ENCODE assay signal across 10 cellular contexts in genomic region chrX:42128020-42128419, GRCh38.
A peak's percentile ranks its signal among the peaks of the same experiment; 100 is the strongest.
DNase-seq lines count a peak whose midpoint lies in the region; ATAC-seq and TF ChIP-seq lines count a peak whose summit lies in the region.
"Had no signal": no experiment of that assay in that cellular context is flagged by ENCODE, and none has a peak within 500 bp of the region (broad histone marks: within the 10 kb centered on the region; RNA-seq: fewer than 3 reads in every experiment).

No MANE protein-coding gene starts in this region.

- no peaks in the 10 kb centered on the region for H4K20me1 ChIP-seq in MM.1S (ENCODE audit: insufficient read depth, low read length)

- H3K4me1 ChIP-seq in MM.1S (ENCODE audit: low read length), result peaks cover 11% of the 10 kb centered on the region; the same call in 1 of the 2 replicates

- peaks cover 57% of the 10 kb centered on the region for H3K4me1 Mint-ChIP-seq in stimulated activated naive CD8-positive, alpha-beta T cell treated with anti-CD3 and anti-CD28 coated beads, Interleukin-15, amount 100 ng/mL, for 72 hours

- no peaks in the 10 kb centered on the region for H3K9me3 ChIP-seq in MM.1S (replicated peaks; ENCODE audit: insufficient read depth, low read length)

- no peaks in the 10 kb centered on the region for H3K9me2 ChIP-seq in MM.1S (replicated peaks; ENCODE audit: insufficient read depth, low read length)

- TF ChIP-seq CTCF in MM.1S (IDR thresholded peaks at IDR 0.05; ENCODE audit: low read length), result no peak

- DNase-seq in activated naive CD4-positive, alpha-beta T cell treated with anti-CD3 and anti-CD28 coated beads, Interleukin-2, amount 50 U/mL, for 72 hours (ENCODE audit: low spot score in 2 of 2), result no peak
- no peak for DNase-seq in activated naive CD4-positive, alpha-beta T cell (lab: John Stamatoyannopoulos, UW)
- DNase-seq in MM.1S (peak; percentile 48), NCI-H1092 treated with DMSO at 0.1 percent for 48 hours (lab: John Stamatoyannopoulos, UW) (no peak), HuH-7.5 (ENCODE audit: low spot score) (no peak)
- peak; percentile 2 to 16 for DNase-seq in stimulated activated naive CD8-positive, alpha-beta T cell treated with anti-CD3 and anti-CD28 coated beads, Interleukin-15, amount 100 ng/mL, for 72 hours
- DNase-seq: NCI-H1105 treated with DMSO at 0.1 percent for 48 hours had no signal

- no peak overlapping the region for H3K9ac ChIP-seq in MM.1S (ENCODE audit: low read length)

- peak; percentile 66 to 88 for ATAC-seq in activated naive CD4-positive, alpha-beta T cell treated with anti-CD3 and anti-CD28 coated beads, Interleukin-2, amount 50 U/mL, for 72 hours
- ATAC-seq in HG02798 (IDR thresholded peaks at IDR 0.05; ENCODE audit: poor library complexity, unreplicated experiment) (peak; percentile 58), GM18873 (IDR thresholded peaks at IDR 0.05; ENCODE audit: low FRiP score, unreplicated experiment) (no peak)
- peak; percentile 88 for ATAC-seq in stimulated activated naive CD8-positive, alpha-beta T cell treated with anti-CD3 and anti-CD28 coated beads, Interleukin-15, amount 100 ng/mL, for 72 hours
- ATAC-seq: esophagus mucosa had no signal

- H3K27ac Mint-ChIP-seq in activated naive CD4-positive, alpha-beta T cell treated with anti-CD3 and anti-CD28 coated beads, Interleukin-2, amount 50 U/mL, for 72 hours, result peak overlapping the region in 1 of 2 donors; percentile 44
- H3K27ac Mint-ChIP-seq in stimulated activated naive CD8-positive, alpha-beta T cell treated with anti-CD3 and anti-CD28 coated beads, Interleukin-15, amount 100 ng/mL, for 72 hours, result peak overlapping the region; percentile 89 to 90

- no peaks in the 10 kb centered on the region for H3K27me3 ChIP-seq in MM.1S (replicated peaks; ENCODE audit: insufficient read depth, low read length)

- no peak overlapping the region for H2AFZ ChIP-seq in MM.1S (ENCODE audit: low read length)

- no peak overlapping the region; the same call in 1 of the 2 replicates for H3K27ac ChIP-seq in MM.1S (ENCODE audit: low read length)

- no peaks in the 10 kb centered on the region for H3K79me2 ChIP-seq in MM.1S (ENCODE audit: low read length)

- peak overlapping the region; percentile 14; the same call in 1 of the 2 replicates for H3K4me2 ChIP-seq in MM.1S (ENCODE audit: low read depth, low read length)

- no peaks in the 10 kb centered on the region for H3K27me3 Mint-ChIP-seq in stimulated activated naive CD8-positive, alpha-beta T cell treated with anti-CD3 and anti-CD28 coated beads, Interleukin-15, amount 100 ng/mL, for 72 hours

- no peaks in the 10 kb centered on the region for H3K9me3 Mint-ChIP-seq in activated naive CD4-positive, alpha-beta T cell treated with anti-CD3 and anti-CD28 coated beads, Interleukin-2, amount 50 U/mL, for 72 hours
- H3K9me3 Mint-ChIP-seq in stimulated activated naive CD8-positive, alpha-beta T cell treated with anti-CD3 and anti-CD28 coated beads, Interleukin-15, amount 100 ng/mL, for 72 hours, result no peaks in the 10 kb centered on the region

- no peaks in the 10 kb centered on the region for H3K36me3 Mint-ChIP-seq in activated naive CD4-positive, alpha-beta T cell treated with anti-CD3 and anti-CD28 coated beads, Interleukin-2, amount 50 U/mL, for 72 hours

- no peaks in the 10 kb centered on the region for H3K36me3 ChIP-seq in MM.1S (replicated peaks; ENCODE audit: insufficient read depth, low read length)

- H3F3A ChIP-seq in MM.1S (ENCODE audit: insufficient read depth, low read length), result peaks cover 9% of the 10 kb centered on the region; the same call in 1 of the 2 replicates

- no peak overlapping the region for H3K4me3 ChIP-seq in MM.1S (ENCODE audit: low read length)

- peak overlapping the region; percentile 39 to 56 for H3K4me3 Mint-ChIP-seq in stimulated activated naive CD8-positive, alpha-beta T cell treated with anti-CD3 and anti-CD28 coated beads, Interleukin-15, amount 100 ng/mL, for 72 hours

Comparison
In these comparisons a context has a peak if more than half of its experiments do, and no peak if none do; other contexts are left out.
1. DNase-seq: peak in MM.1S (single experiment) and stimulated activated naive CD8-positive, alpha-beta T cell treated with anti-CD3 and anti-CD28 coated beads, Interleukin-15, amount 100 ng/mL, for 72 hours (2 of 2); none in activated naive CD4-positive, alpha-beta T cell treated with anti-CD3 and anti-CD28 coated beads, Interleukin-2, amount 50 U/mL, for 72 hours (0 of 2), activated naive CD4-positive, alpha-beta T cell (0 of 4), NCI-H1092 treated with DMSO at 0.1 percent for 48 hours (single experiment) and HuH-7.5 (single experiment).